24 cellular contexts compared by ENCODE assay signal in genomic region chr3:37949866-37950265, GRCh38. TPM values are rescaled to one million over a fixed set of nuclear protein-coding genes. Genes with fewer than 3 reads are reported as not detected.
DNase-seq lines count a peak whose midpoint lies in the region; ATAC-seq and TF ChIP-seq lines count a peak whose summit lies in the region.
"Had no signal": no experiment of that assay in that cellular context is flagged by ENCODE, and none has a peak within 500 bp of the region (broad histone marks: within the 10 kb centered on the region; RNA-seq: fewer than 3 reads in every experiment).

No MANE protein-coding gene starts in this region.

- H3K27me3 ChIP-seq in breast epithelium (no peaks in the 10 kb centered on the region), mammary epithelial cell (ENCODE audit: insufficient read depth, low read length) (no peaks in the 10 kb centered on the region)
- H3K27me3 ChIP-seq: transverse colon had no signal

- no peaks in the 10 kb centered on the region for H3K27me3 Mint-ChIP-seq in osteocyte (ENCODE audit: unreplicated experiment)
- H3K27me3 Mint-ChIP-seq in effector memory CD8-positive, alpha-beta T cell, result no peaks in the 10 kb centered on the region
- H3K27me3 Mint-ChIP-seq: activated CD4-positive, alpha-beta memory T cell treated with anti-CD3 and anti-CD28 coated beads for 36 hours; naive thymus-derived CD8-positive, alpha-beta T cell had no signal

- peaks cover 31% of the 10 kb centered on the region for H3K36me3 Mint-ChIP-seq in osteocyte (ENCODE audit: unreplicated experiment)
- no peaks in the 10 kb centered on the region for H3K36me3 Mint-ChIP-seq in effector memory CD8-positive, alpha-beta T cell (ENCODE audit: insufficient read depth)
- H3K36me3 Mint-ChIP-seq: activated CD4-positive, alpha-beta memory T cell treated with anti-CD3 and anti-CD28 coated beads for 36 hours; naive thymus-derived CD8-positive, alpha-beta T cell had no signal

- TF ChIP-seq POLR2A in breast epithelium (IDR thresholded peaks at IDR 0.05), result no peak

- CTCF ChIA-PET in mammary epithelial cell (lab: Charles Lee; ENCODE audit: low non-redundant PET), result interaction anchor here (0.6 kb wide), 1 partner anchor 18 kb away, joined by 3 read pairs; no protein-coding TSS in a partner anchor

- in situ Hi-C loops in mammary epithelial cell (cut with MboI; ENCODE audit: low sequenced_read_pairs in 2 of 2), result no loop called here

- dilution Hi-C loops in mammary epithelial cell (cut with HindIII; ENCODE audit: low sequenced_read_pairs), result no loop called here

- no peak overlapping the region for H3K9ac ChIP-seq in mammary epithelial cell (ENCODE audit: insufficient read depth, low read length)

- H3K4me3 ChIP-seq in breast epithelium (no peak overlapping the region), mammary epithelial cell (replicated peaks in 1 of 3; ENCODE audit: insufficient read depth in 1 of 3, low read depth in 2 of 3, low read length in 3 of 3) (no peak overlapping the region)
- H3K4me3 ChIP-seq: skin epidermis, transverse colon had no signal

- H3K4me3 Mint-ChIP-seq in osteocyte (ENCODE audit: unreplicated experiment), result no peak overlapping the region
- H3K4me3 Mint-ChIP-seq in effector memory CD8-positive, alpha-beta T cell, result no peak overlapping the region
- H3K4me3 Mint-ChIP-seq: activated CD4-positive, alpha-beta memory T cell treated with anti-CD3 and anti-CD28 coated beads for 36 hours; central memory CD8-positive, alpha-beta T cell; naive thymus-derived CD8-positive, alpha-beta T cell; T-helper 1 cell treated with Interleukin-12 subunit alpha and Interleukin-12 subunit beta and Interleukin-4 antibody, amounts not matched to agents 30 μg/mL and 1 μg/mL, for 36 hours had no signal

- H3K27ac Mint-ChIP-seq in osteocyte (ENCODE audit: unreplicated experiment), result peak overlapping the region; percentile 89
- no peak overlapping the region for H3K27ac Mint-ChIP-seq in effector memory CD8-positive, alpha-beta T cell
- H3K27ac Mint-ChIP-seq: activated CD4-positive, alpha-beta memory T cell treated with anti-CD3 and anti-CD28 coated beads for 36 hours; naive thymus-derived CD8-positive, alpha-beta T cell; T-helper 1 cell treated with Interleukin-12 subunit alpha and Interleukin-12 subunit beta and Interleukin-4 antibody, amounts not matched to agents 30 μg/mL and 1 μg/mL, for 36 hours had no signal

- H3K4me1 ChIP-seq in breast epithelium (peaks cover 17 to 19% of the 10 kb centered on the region in 2 donors), mammary epithelial cell (ENCODE audit: insufficient read depth, low read length) (peaks cover 22% of the 10 kb centered on the region)

- H3K36me3 ChIP-seq in breast epithelium (no peaks in the 10 kb centered on the region), mammary epithelial cell (ENCODE audit: insufficient read depth, low read length) (peaks cover 14% of the 10 kb centered on the region)

- TF ChIP-seq CTCF in breast epithelium (IDR thresholded peaks at IDR 0.05), result no peak
- no peak for TF ChIP-seq CTCF in mammary epithelial cell (conservative IDR thresholded peaks at IDR 0.05 in 1 of 2, IDR thresholded peaks at IDR 0.05 in 1 of 2; ENCODE audit: extremely low read depth in 1 of 2, insufficient read depth in 1 of 2, low read depth in 1 of 2, low read length in 2 of 2)
- TF ChIP-seq CTCF in osteocyte (IDR thresholded peaks at IDR 0.05), result no peak

- no TSS peak for BruUV-seq in mammary epithelial cell (replicated peaks; lab: Mats Ljungman, UMichigan)

- H3K27ac ChIP-seq in breast epithelium, result peak overlapping the region; percentile 2 to 27
- H3K27ac ChIP-seq in mammary epithelial cell (ENCODE audit: insufficient read depth, low read depth, low read length), result no peak overlapping the region
- H3K27ac ChIP-seq: WERI-Rb-1 had no signal

- 81% methylated on average over 6 of the region's 6 CpGs for WGBS in mammary epithelial cell (ENCODE audit: low coverage, missing lambda C conversion rate)

- ATAC-seq in effector memory CD8-positive, alpha-beta T cell (replicated peaks), result no peak
- ATAC-seq: naive thymus-derived CD8-positive, alpha-beta T cell; PC-3 had no signal

- intact Hi-C loops in breast epithelium (cut with DNase I; ENCODE audit: low total_unique reads) (no loop called here), mammary epithelial cell (cut with micrococcal nuclease) (no loop called here)

- DNase-seq in breast epithelium (ENCODE audit: low spot score in 2 of 2) (no peak), mammary epithelial cell (no peak), fibroblast of peridontal ligament (ENCODE audit: extremely low read depth) (peak; percentile 54), osteocyte (ENCODE audit: extremely low spot score, unreplicated experiment) (no peak), DMS153 treated with DMSO at 0.1 percent for 48 hours (lab: John Stamatoyannopoulos, UW; ENCODE audit: unreplicated experiment) (no peak), H4 (ENCODE audit: low spot score) (no peak)
- no peak for DNase-seq in activated CD4-positive, alpha-beta T cell treated with anti-CD3 and anti-CD28 coated beads for 48 hours
- DNase-seq in effector memory CD8-positive, alpha-beta T cell, result no peak
- DNase-seq: 8988T; activated CD4-positive, alpha-beta memory T cell treated with anti-CD3 and anti-CD28 coated beads for 36 hours; activated effector memory CD4-positive, alpha-beta T cell treated with anti-CD3 and anti-CD28 coated beads, Interleukin-2, amount 50 U/mL, for 16 hours; H7; Karpas-422; naive thymus-derived CD8-positive, alpha-beta T cell; NCI-H1048; NCI-H2029; NCI-H345; PC-3; stimulated activated naive CD4-positive, alpha-beta T cell; transverse colon; WERI-Rb-1 had no signal

- peaks cover 43% of the 10 kb centered on the region for H3K79me2 ChIP-seq in mammary epithelial cell (ENCODE audit: insufficient read depth, low read length)

- H2AFZ ChIP-seq in mammary epithelial cell (ENCODE audit: low read depth, low read length), result no peak overlapping the region

- H3K4me2 ChIP-seq in mammary epithelial cell (ENCODE audit: insufficient read depth, low read depth, low read length), result no peak overlapping the region

- H4K20me1 ChIP-seq in mammary epithelial cell (ENCODE audit: insufficient read depth, low read length), result no peaks in the 10 kb centered on the region

- peaks cover 8% of the 10 kb centered on the region for H3K9me3 Mint-ChIP-seq in osteocyte (ENCODE audit: unreplicated experiment)
- H3K9me3 Mint-ChIP-seq in effector memory CD8-positive, alpha-beta T cell, result no peaks in the 10 kb centered on the region
- H3K9me3 Mint-ChIP-seq: activated CD4-positive, alpha-beta memory T cell treated with anti-CD3 and anti-CD28 coated beads for 36 hours; central memory CD8-positive, alpha-beta T cell; naive thymus-derived CD8-positive, alpha-beta T cell had no signal

- H3K4me1 Mint-ChIP-seq in osteocyte (ENCODE audit: unreplicated experiment), result peaks cover 66% of the 10 kb centered on the region
- H3K4me1 Mint-ChIP-seq in effector memory CD8-positive, alpha-beta T cell (ENCODE audit: low read depth in 2 of 2), result no peaks in the 10 kb centered on the region
- H3K4me1 Mint-ChIP-seq: central memory CD8-positive, alpha-beta T cell; naive thymus-derived CD8-positive, alpha-beta T cell had no signal

- H3K9me3 ChIP-seq in breast epithelium (no peaks in the 10 kb centered on the region), mammary epithelial cell (replicated peaks; ENCODE audit: insufficient read depth, low read length) (peaks cover 3% of the 10 kb centered on the region)
- H3K9me3 ChIP-seq: transverse colon had no signal

RNA-seq across cellular contexts. Expression of gene VILL, which starts 40.7 kb away (rescaled TPM):
- 10 to 100 TPM; 11.0 to 17.4 (median 15.4) TPM for total RNA-seq in breast epithelium
- total RNA-seq in mammary epithelial cell, result 1 to 10 TPM; 1.8 to 3.0 TPM
- 1.8 TPM for polyA plus RNA-seq in mammary epithelial cell
- 1.1 TPM for polyA minus RNA-seq in mammary epithelial cell
- 2.3 and 2.7 TPM in 2 replicates for total RNA-seq in osteocyte
- total RNA-seq in H4 (2014; rRNA removed; shearing (Covaris generic)), result not detected in 2 replicates
